ENCODE assay signal across 18 cellular contexts in genomic region chr5:115453391-115454095, GRCh38.
"Had no signal": no experiment of that assay in that cellular context is flagged by ENCODE, and none has a peak within 500 bp of the region (broad histone marks: within the 10 kb centered on the region; RNA-seq: fewer than 3 reads in every experiment).

No MANE protein-coding gene starts in this region.

- H3K27me3 Mint-ChIP-seq: memory B cell, type B pancreatic cell had no signal

- H3K9me3 Mint-ChIP-seq: immature natural killer cell; memory B cell; naive B cell; nephron progenitor cell; stimulated activated memory B cell treated with anti-CD40 and anti-IgM and Interleukin-4, amounts not matched to agents 10 μg/mL and 1 μg/mL and 100 μg/mL, for 72 hours; stimulated activated naive CD8-positive, alpha-beta T cell treated with anti-CD3 and anti-CD28 coated beads, Interleukin-15, Interleukin-2, amounts not matched to agents 100 ng/mL and 50 ng/mL, for 24 hours; type B pancreatic cell had no signal

- H3K27ac Mint-ChIP-seq: immature natural killer cell; memory B cell; naive B cell; stimulated activated memory B cell treated with anti-CD40 and anti-IgM and Interleukin-4, amounts not matched to agents 10 μg/mL and 1 μg/mL and 100 μg/mL, for 72 hours; stimulated activated naive CD8-positive, alpha-beta T cell treated with anti-CD3 and anti-CD28 coated beads, Interleukin-15, Interleukin-2, amounts not matched to agents 100 ng/mL and 50 ng/mL, for 24 hours; type B pancreatic cell had no signal

- H3K36me3 ChIP-seq: left ventricle myocardium inferior, lower lobe of right lung, ovary, thoracic aorta had no signal

- H3K27ac ChIP-seq: left ventricle myocardium inferior, lower lobe of right lung, ovary, thoracic aorta had no signal

- H3K36me3 Mint-ChIP-seq: immature natural killer cell; memory B cell; naive B cell; stimulated activated memory B cell treated with anti-CD40 and anti-IgM and Interleukin-4, amounts not matched to agents 10 μg/mL and 1 μg/mL and 100 μg/mL, for 72 hours; type B pancreatic cell had no signal

- H3K27me3 ChIP-seq: ovary had no signal

- H3K4me3 ChIP-seq: left ventricle myocardium inferior, lower lobe of right lung, ovary, thoracic aorta had no signal

- DNase-seq: central memory CD4-positive, alpha-beta T cell; effector memory CD4-positive, alpha-beta T cell; immature natural killer cell; left cardiac atrium; left ventricle myocardium inferior; lower lobe of right lung; midbrain; naive B cell; nephron progenitor cell; ovary; right cardiac atrium; stimulated activated CD4-positive, alpha-beta T cell treated with anti-CD3 and anti-CD28 coated beads, Interleukin-4, amount 100 ng/mL, for 24 hours had no signal

- ATAC-seq: esophagus mucosa; left cardiac atrium; lower lobe of right lung; right cardiac atrium; stimulated activated memory B cell treated with anti-CD40 and anti-IgM and Interleukin-4, amounts not matched to agents 10 μg/mL and 1 μg/mL and 100 μg/mL, for 72 hours had no signal

- H3K9me3 ChIP-seq: left ventricle myocardium inferior, lower lobe of right lung, ovary, thoracic aorta had no signal

- H3K4me3 Mint-ChIP-seq: immature natural killer cell; memory B cell; naive B cell; nephron progenitor cell; stimulated activated memory B cell treated with anti-CD40 and anti-IgM and Interleukin-4, amounts not matched to agents 10 μg/mL and 1 μg/mL and 100 μg/mL, for 72 hours; stimulated activated naive CD8-positive, alpha-beta T cell treated with anti-CD3 and anti-CD28 coated beads, Interleukin-15, Interleukin-2, amounts not matched to agents 100 ng/mL and 50 ng/mL, for 24 hours; type B pancreatic cell had no signal

- H3K4me1 Mint-ChIP-seq: immature natural killer cell, memory B cell, naive B cell had no signal
